In genomic region chr3:195270079-195270349, GRCh38 we compare ENCODE assay signal across 8 cellular contexts. TPM values are rescaled to one million over a fixed set of nuclear protein-coding genes. Genes with fewer than 3 reads are reported as not detected.
DNase-seq lines count a peak whose midpoint lies in the region; ATAC-seq and TF ChIP-seq lines count a peak whose summit lies in the region.

No MANE protein-coding gene starts in this region.

- CTCF ChIA-PET in activated CD8-positive, alpha-beta T cell treated with anti-CD3 and anti-CD28 coated beads for 36 hours (lab: Charles Lee): interaction anchor here (0.6 to 8.1 kb wide), 24 partner anchors 8 to 597 kb away, joined by 3 to 256 read pairs (median 14); partner anchors contain the start of genes ACAP2 and LSG1

- peak; percentile 61 for DNase-seq in SIG-M5 treated with dmso at 0.1 percent for 504 hours (lab: John Stamatoyannopoulos, UW; ENCODE audit: unreplicated experiment)
- no peak for DNase-seq in SIG-M5 (lab: John Stamatoyannopoulos, UW)
- no peak for DNase-seq in activated CD8-positive, alpha-beta T cell treated with anti-CD3 and anti-CD28 coated beads for 36 hours
- DNase-seq in immature natural killer cell: no peak
- no peak for DNase-seq in stimulated activated naive CD8-positive, alpha-beta T cell treated with anti-CD3 and anti-CD28 coated beads, Interleukin-15, amount 100 ng/mL, for 72 hours
- DNase-seq in GM19240 (ENCODE audit: insufficient read length, low spot score): no peak
- no peak for DNase-seq in DMS53 treated with DMSO at 0.1 percent for 48 hours (lab: John Stamatoyannopoulos, UW; ENCODE audit: unreplicated experiment)

- H3K9me3 Mint-ChIP-seq in activated CD8-positive, alpha-beta T cell treated with anti-CD3 and anti-CD28 coated beads for 36 hours: no peaks in the 10 kb centered on the region
- H3K9me3 Mint-ChIP-seq in immature natural killer cell: no peaks in the 10 kb centered on the region
- H3K9me3 Mint-ChIP-seq in stimulated activated naive CD8-positive, alpha-beta T cell treated with anti-CD3 and anti-CD28 coated beads, Interleukin-15, amount 100 ng/mL, for 72 hours: no peaks in the 10 kb centered on the region

- peaks cover 16% of the 10 kb centered on the region for H3K4me1 Mint-ChIP-seq in activated CD8-positive, alpha-beta T cell treated with anti-CD3 and anti-CD28 coated beads for 36 hours (ENCODE audit: low read depth)
- H3K4me1 Mint-ChIP-seq in immature natural killer cell: peaks cover 24 to 32% of the 10 kb centered on the region in 2 donors
- peaks cover 48% of the 10 kb centered on the region for H3K4me1 Mint-ChIP-seq in stimulated activated naive CD8-positive, alpha-beta T cell treated with anti-CD3 and anti-CD28 coated beads, Interleukin-15, amount 100 ng/mL, for 72 hours

- peak overlapping the region; percentile 85 for H3K4me3 Mint-ChIP-seq in activated CD8-positive, alpha-beta T cell treated with anti-CD3 and anti-CD28 coated beads for 36 hours
- H3K4me3 Mint-ChIP-seq in immature natural killer cell: peak overlapping the region; percentile 80 to 86 (median 82)
- H3K4me3 Mint-ChIP-seq in stimulated activated naive CD8-positive, alpha-beta T cell treated with anti-CD3 and anti-CD28 coated beads, Interleukin-15, amount 100 ng/mL, for 72 hours: peak overlapping the region; percentile 87 to 93

- peaks cover 8% of the 10 kb centered on the region for H3K36me3 Mint-ChIP-seq in activated CD8-positive, alpha-beta T cell treated with anti-CD3 and anti-CD28 coated beads for 36 hours (ENCODE audit: low read depth)
- H3K36me3 Mint-ChIP-seq in immature natural killer cell: peaks cover 0 to 4% (median 0%) of the 10 kb centered on the region in 3 donors

- TF ChIP-seq CTCF in activated CD8-positive, alpha-beta T cell treated with anti-CD3 and anti-CD28 coated beads for 36 hours (IDR thresholded peaks at IDR 0.05): no peak

- intact Hi-C loops in activated CD8-positive, alpha-beta T cell treated with anti-CD3 and anti-CD28 coated beads for 36 hours (cut with micrococcal nuclease): loop anchor here (2.0 to 5.0 kb wide), 2 partner anchors 172 to 253 kb away; partner anchors contain the start of gene ACAP2

- ATAC-seq in activated CD8-positive, alpha-beta T cell treated with anti-CD3 and anti-CD28 coated beads for 36 hours: no peak
- no peak for ATAC-seq in stimulated activated naive CD8-positive, alpha-beta T cell treated with anti-CD3 and anti-CD28 coated beads, Interleukin-15, amount 100 ng/mL, for 72 hours
- ATAC-seq in HG03571 (IDR thresholded peaks at IDR 0.05; ENCODE audit: unreplicated experiment): no peak

- POLR2A ChIA-PET in activated CD8-positive, alpha-beta T cell treated with anti-CD3 and anti-CD28 coated beads for 36 hours (lab: Charles Lee): interaction anchor here (0.8 to 3.1 kb wide), 7 partner anchors 9 to 260 kb away, joined by 3 to 16 read pairs (median 6); no protein-coding TSS in a partner anchor

- no peaks in the 10 kb centered on the region for H3K27me3 Mint-ChIP-seq in activated CD8-positive, alpha-beta T cell treated with anti-CD3 and anti-CD28 coated beads for 36 hours
- H3K27me3 Mint-ChIP-seq in immature natural killer cell (ENCODE audit: low read depth in 3 of 3): peaks cover 2 to 3% (median 2%) of the 10 kb centered on the region in 3 donors
- H3K27me3 Mint-ChIP-seq in stimulated activated naive CD8-positive, alpha-beta T cell treated with anti-CD3 and anti-CD28 coated beads, Interleukin-15, amount 100 ng/mL, for 72 hours: no peaks in the 10 kb centered on the region

- H3K27ac Mint-ChIP-seq in activated CD8-positive, alpha-beta T cell treated with anti-CD3 and anti-CD28 coated beads for 36 hours: peak overlapping the region; percentile 58
- H3K27ac Mint-ChIP-seq in immature natural killer cell: peak overlapping the region in 4 of 6 donors; percentile 59 to 77 (median 64)
- H3K27ac Mint-ChIP-seq in stimulated activated naive CD8-positive, alpha-beta T cell treated with anti-CD3 and anti-CD28 coated beads, Interleukin-15, amount 100 ng/mL, for 72 hours: peak overlapping the region in 1 of 2 donors; percentile 74

RNA-seq across cellular contexts. Expression of gene XXYLT1, which starts 0.9 kb away (rescaled TPM):
- total RNA-seq in activated CD8-positive, alpha-beta T cell treated with anti-CD3 and anti-CD28 coated beads for 36 hours: 1 to 10 TPM; 8.4 to 9.6 TPM
- 10 to 100 TPM in 1 of 3 donors, 1 to 10 TPM in 2; 5.3 to 15.7 (median 5.6) TPM for polyA plus RNA-seq in immature natural killer cell
